In the genomic region with DNA sequence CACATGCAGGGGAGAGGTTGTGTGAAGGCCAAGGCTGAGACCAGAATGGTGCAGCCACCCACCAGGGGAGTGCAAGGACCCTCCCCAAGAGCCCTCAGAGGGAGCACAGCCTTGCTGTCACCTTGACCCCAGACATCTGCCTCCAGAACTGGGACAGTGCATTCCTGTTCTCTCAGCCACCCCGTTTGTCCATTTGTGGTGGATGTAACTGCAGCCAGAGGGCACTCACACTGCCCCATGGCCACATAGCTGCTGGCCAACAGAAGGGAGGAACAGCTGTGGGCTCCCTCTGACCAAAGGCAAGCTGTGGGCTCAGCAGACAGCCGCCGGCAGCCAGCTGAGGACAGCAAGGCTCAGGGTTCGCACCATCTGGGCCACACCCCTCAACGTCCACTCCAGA, we compare ENCODE assay signal across 25 cellular contexts. TPM values are rescaled to one million over a fixed set of nuclear protein-coding genes. Genes with fewer than 3 reads are reported as not detected.
DNase-seq lines count a peak whose midpoint lies in the region; ATAC-seq, FAIRE-seq and TF ChIP-seq lines count a peak whose summit lies in the region.
"Had no signal": no experiment of that assay in that cellular context is flagged by ENCODE, and none has a peak within 500 bp of the region (broad histone marks: within the 10 kb centered on the region; RNA-seq: fewer than 3 reads in every experiment).

No MANE protein-coding gene starts in this region.

- peak; percentile 30 for DNase-seq in H7
- DNase-seq in K562 (ENCODE audit: extremely low read depth in 1 of 4, low spot score in 3 of 4) = no peak
- peak in 1 of 3 donors; percentile 55 for DNase-seq in right lobe of liver
- peak in 1 of 2 donors; percentile 40 for DNase-seq in gastrocnemius medialis
- no peak for DNase-seq in GOT3 (lab: John Stamatoyannopoulos, UW)
- DNase-seq in SIG-M5 treated with dmso at 0.1 percent for 504 hours (lab: John Stamatoyannopoulos, UW; ENCODE audit: unreplicated experiment) = no peak
- DNase-seq in NCI-H2171 treated with DMSO at 0.1 percent for 48 hours (lab: John Stamatoyannopoulos, UW) = no peak
- no peak for DNase-seq in trophoblast cell
- DNase-seq: activated CD4-positive, alpha-beta T cell treated with anti-CD3 and anti-CD28 coated beads, Interleukin-2, amount 50 U/mL, for 1 hour; activated CD8-positive, alpha-beta memory T cell treated with anti-CD3 and anti-CD28 coated beads, Interleukin-2, amount 10 ng/mL, durations not matched to agents 7 days and 5 days; activated naive CD4-positive, alpha-beta T cell treated with Interleukin-2 at 50 U/mL for 16 hours; effector CD8-positive, alpha-beta T cell; foreskin melanocyte; hippocampal formation; immature natural killer cell; Karpas-422; left colon; NCI-H510A treated with DMSO at 0.1 percent for 48 hours; occipital lobe; PC-3; SHP77; spleen; T1000; upper lobe of left lung had no signal

- no TSS peak for BruUV-seq in K562 (replicated peaks; lab: Mats Ljungman, UMichigan)

- no peaks in the 10 kb centered on the region for H3K9me1 ChIP-seq in K562 (ENCODE audit: control insufficient read depth, insufficient read depth, low read length)

- no peaks in the 10 kb centered on the region for H3K79me2 ChIP-seq in K562 (ENCODE audit: control insufficient read depth, insufficient read depth, low read length)
- no peaks in the 10 kb centered on the region for H3K79me2 ChIP-seq in trophoblast cell (ENCODE audit: control insufficient read depth, insufficient read depth, low read length, poor library complexity)

- no peak overlapping the region for H4K12ac ChIP-seq in trophoblast cell (ENCODE audit: low read depth, low read length)

- WGBS in K562 (ENCODE audit: insufficient coverage, low coverage, missing lambda C conversion rate) = 5% methylated on average over 5 of the region's 5 CpGs
- 25% methylated on average over 1 of the region's 5 CpGs for WGBS in right lobe of liver (ENCODE audit: insufficient coverage, low coverage, low lambda C conversion rate, missing lambda C conversion rate)
- WGBS in trophoblast cell (ENCODE audit: extremely low coverage, insufficient coverage, insufficient read length) = no CpG with 5 or more reads among the region's 5 CpGs

- H3K27me3 ChIP-seq in H7 (ENCODE audit: control insufficient read depth, insufficient read depth, low read length) (no peaks in the 10 kb centered on the region), K562 (ENCODE audit: control insufficient read depth in 2 of 2, insufficient read depth in 2 of 2, low read length in 2 of 2) (peaks cover 2 to 34% of the 10 kb centered on the region in 2 experiments; a peak in 2 of 5 replicates), right lobe of liver (no peaks in the 10 kb centered on the region), gastrocnemius medialis (no peaks in the 10 kb centered on the region), trophoblast cell (ENCODE audit: insufficient read depth, low read length) (no peaks in the 10 kb centered on the region)
- H3K27me3 ChIP-seq: upper lobe of left lung had no signal

- no peaks in the 10 kb centered on the region for H4K20me1 ChIP-seq in K562 (replicated peaks; ENCODE audit: control insufficient read depth, insufficient read depth, low read length)

- TF ChIP-seq CTCF in K562 (IDR thresholded peaks at IDR 0.05 in 2 of 3, conservative IDR thresholded peaks at IDR 0.05 in 1 of 3; ENCODE audit: insufficient read depth in 2 of 3, low read depth in 1 of 3, low read length in 3 of 3) (no peak), right lobe of liver (IDR thresholded peaks at IDR 0.05) (peak; percentile 31 to 49 (median 36)), gastrocnemius medialis (IDR thresholded peaks at IDR 0.05 in 4 of 5, conservative IDR thresholded peaks at IDR 0.05 in 1 of 5) (peak in 2 of 5 experiments; percentile 32 to 55)

- H3K27ac ChIP-seq in K562 (ENCODE audit: extremely low read depth, low read depth, low read length) (no peak overlapping the region), right lobe of liver (no peak overlapping the region), gastrocnemius medialis (peak overlapping the region in 1 of 4 donors; percentile 13), trophoblast cell (ENCODE audit: low read depth, low read length) (no peak overlapping the region)
- H3K27ac ChIP-seq: esophagus muscularis mucosa, spleen, upper lobe of left lung had no signal

- intact Hi-C loops in K562 (cut with micrococcal nuclease) = no loop called here
- intact Hi-C loops in right lobe of liver (cut with DNase I) = no loop called here
- intact Hi-C loops in gastrocnemius medialis (cut with DNase I; ENCODE audit: low total_unique reads) = loop anchor here (1.0 to 5.0 kb wide), 2 partner anchors 38 to 56 kb away; no protein-coding TSS in a partner anchor

- no peaks in the 10 kb centered on the region for H3K36me3 ChIP-seq in H7 (replicated peaks; ENCODE audit: control insufficient read depth, insufficient read depth, low read length)
- no peaks in the 10 kb centered on the region for H3K36me3 ChIP-seq in K562 (ENCODE audit: control insufficient read depth, insufficient read depth, low read length)
- no peaks in the 10 kb centered on the region for H3K36me3 ChIP-seq in right lobe of liver
- no peaks in the 10 kb centered on the region for H3K36me3 ChIP-seq in gastrocnemius medialis
- peaks cover 0 to 3% of the 10 kb centered on the region in 2 experiments for H3K36me3 ChIP-seq in trophoblast cell (ENCODE audit: control insufficient read depth in 1 of 2, insufficient read depth in 2 of 2, low read length in 2 of 2)
- H3K36me3 ChIP-seq: esophagus muscularis mucosa, spleen, upper lobe of left lung had no signal

- TF ChIP-seq EP300 in K562 (IDR thresholded peaks at IDR 0.05; ENCODE audit: low read length) = no peak

- no peak overlapping the region for H3K14ac ChIP-seq in trophoblast cell (ENCODE audit: low read length)

- H2BK120ac ChIP-seq in trophoblast cell (ENCODE audit: insufficient read depth, low read length, poor library complexity) = no peak overlapping the region

- FAIRE-seq in K562 (lab: Jason Lieb, UNC) = no peak

- TF ChIP-seq RAD21 in K562 (CRISPR knock-in tag; conservative IDR thresholded peaks at IDR 0.05 in 1 of 2, IDR thresholded peaks at IDR 0.05 in 1 of 2) = no peak

- no peak overlapping the region for H2BK12ac ChIP-seq in trophoblast cell (ENCODE audit: low read length)

- H3K79me1 ChIP-seq in trophoblast cell (ENCODE audit: low read length) = no peaks in the 10 kb centered on the region

- no peak overlapping the region for H3K18ac ChIP-seq in trophoblast cell (ENCODE audit: low read length)

- no peak overlapping the region for H2AFZ ChIP-seq in K562 (ENCODE audit: low read depth, low read length)
- no peak overlapping the region for H2AFZ ChIP-seq in trophoblast cell (ENCODE audit: insufficient read depth, low read length, poor library complexity)

- H2AK5ac ChIP-seq in trophoblast cell (ENCODE audit: low read length) = no peak overlapping the region

- peak; percentile 34; the same call in 1 of the 3 replicates for ATAC-seq in K562
- ATAC-seq in right lobe of liver = peak; percentile 63 to 95 (median 88)
- ATAC-seq in gastrocnemius medialis = peak; percentile 75 to 88
- ATAC-seq: activated CD8-positive, alpha-beta memory T cell treated with anti-CD3 and anti-CD28 coated beads, Interleukin-2, amount 10 ng/mL, durations not matched to agents 7 days and 5 days; left colon; PC-3 had no signal

- H4K91ac ChIP-seq in trophoblast cell (ENCODE audit: low read depth, low read length) = no peak overlapping the region

- POLR2A ChIA-PET in K562 (lab: Yijun Ruan, JAX) = interaction anchor here (1.2 to 2.4 kb wide), 3 partner anchors 9 to 12 kb away, joined by 4 to 18 read pairs (median 6); no protein-coding TSS in a partner anchor

- H3K4me3 ChIP-seq in H7 (ENCODE audit: insufficient read depth, low read depth, low read length) = no peak overlapping the region
- H3K4me3 ChIP-seq in K562 = no peak overlapping the region
- no peak overlapping the region for H3K4me3 ChIP-seq in right lobe of liver
- H3K4me3 ChIP-seq in gastrocnemius medialis = no peak overlapping the region
- no peak overlapping the region for H3K4me3 ChIP-seq in trophoblast cell (ENCODE audit: low read depth, low read length)
- H3K4me3 ChIP-seq: esophagus muscularis mucosa, spleen, upper lobe of left lung had no signal

- H3K4me1 ChIP-seq in K562 (replicated peaks in 1 of 2; ENCODE audit: control insufficient read depth in 2 of 2, insufficient read depth in 2 of 2, low read length in 2 of 2) (peaks cover 0 to 5% of the 10 kb centered on the region in 2 experiments; a peak in 2 of 5 replicates), right lobe of liver (no peaks in the 10 kb centered on the region), gastrocnemius medialis (no peaks in the 10 kb centered on the region), trophoblast cell (ENCODE audit: control insufficient read depth in 1 of 2, insufficient read depth in 2 of 2, low read length in 2 of 2) (peaks cover 2 to 5% of the 10 kb centered on the region in 2 experiments)
- H3K4me1 ChIP-seq: esophagus muscularis mucosa, upper lobe of left lung had no signal

- CTCF ChIA-PET in K562 (lab: Yijun Ruan, JAX; ENCODE audit: low intra/inter-chr PET ratio) = no interaction called here

- H4K8ac ChIP-seq in trophoblast cell (ENCODE audit: low read depth, low read length) = no peak overlapping the region

- no peak for TF ChIP-seq POLR2A in K562 (conservative IDR thresholded peaks at IDR 0.05)
- TF ChIP-seq POLR2A in right lobe of liver (IDR thresholded peaks at IDR 0.05) = no peak
- no peak for TF ChIP-seq POLR2A in gastrocnemius medialis (IDR thresholded peaks at IDR 0.05)

- in situ Hi-C loops in K562 (cut with MboI) = no loop called here
- in situ Hi-C loops in gastrocnemius medialis (cut with MboI; ENCODE audit: low sequenced_read_pairs in 4 of 4) = no loop called here

- H3K4me2 ChIP-seq in K562 (ENCODE audit: insufficient read depth, low read length) (no peak overlapping the region), trophoblast cell (ENCODE audit: low read length) (no peak overlapping the region)

- H3K9ac ChIP-seq in K562 (ENCODE audit: insufficient read depth in 1 of 2, low read depth in 2 of 2, low read length in 2 of 2) (no peak overlapping the region), trophoblast cell (ENCODE audit: low read length) (no peak overlapping the region)

- no peak overlapping the region for H2BK5ac ChIP-seq in trophoblast cell (ENCODE audit: low read depth, low read length, poor library complexity)

- H3K9me3 ChIP-seq in K562 (replicated peaks; ENCODE audit: control insufficient read depth, insufficient read depth, low read depth, low read length) (peaks cover 3% of the 10 kb centered on the region; the same call in 1 of the 2 replicates), right lobe of liver (no peaks in the 10 kb centered on the region), gastrocnemius medialis (no peaks in the 10 kb centered on the region), trophoblast cell (ENCODE audit: insufficient read depth, low read depth, low read length) (peaks cover 23% of the 10 kb centered on the region)

- no peak overlapping the region for H3K23ac ChIP-seq in trophoblast cell (ENCODE audit: low read length)

- no peak overlapping the region for H3K4ac ChIP-seq in trophoblast cell (ENCODE audit: low read depth, low read length)

RNA-seq across cellular contexts. Expression of a gene that starts 49.8 kb away (rescaled TPM):
- total RNA-seq in H7 (2014; rRNA removed; shearing (Covaris generic)) = 29.6 and 32.4 TPM in 2 replicates
- 250 and 422 TPM in 2 replicates for total RNA-seq in K562 (2011; cell fraction: chromatin; rRNA removed; ENCODE audit: low replicate concordance)
- 176 and 189 TPM in 2 replicates for total RNA-seq in K562 (2011; cell fraction: nucleolus; rRNA removed)
- 187 and 203 TPM in 2 replicates for total RNA-seq in K562 (2011; cell fraction: nucleoplasm; rRNA removed)
- total RNA-seq in K562 (2014; rRNA removed) (52.7 and 59.4 TPM in 2 replicates), K562 (2014; rRNA removed; fragmentation: Illumina TruSeq; extraction: Trizol) (17.9 and 25.5 TPM in 2 replicates), K562 (2015; rRNA removed; fragmentation: Illumina TruSeq; extraction: Trizol) (31.8 and 32.8 TPM in 2 replicates), K562 (2021) (62.8 and 68.1 TPM in 2 replicates), right lobe of liver (10 to 100 TPM; 11.6 to 22.7 (median 14.4) TPM), gastrocnemius medialis (10 to 100 TPM in 2 of 4 donors, 1 to 10 TPM in 2; 8.2 to 12.7 (median 10.4) TPM)
- polyA plus RNA-seq in K562 (2011; rRNA removed) (23.7 and 24.9 TPM in 2 replicates), K562 (2014; fragmentation: Illumina TruSeq; extraction: Trizol) (37.3 and 48.5 TPM in 2 replicates), K562 (2014; fragmentation: Nextera tagmentation; extraction: Ambion mirVana) (1 to 10 TPM; 1.3 to 2.5 TPM), K562 (2014; rRNA removed) (53.5 and 63.4 TPM in 2 replicates)
- polyA plus RNA-seq in K562 (2011; cell fraction: cytosol; rRNA removed) = 17.9 and 23.5 TPM in 2 replicates
- 66.5 and 112 TPM in 2 replicates for polyA plus RNA-seq in K562 (2011; cell fraction: nucleus; rRNA removed)
- polyA plus RNA-seq in K562 (2012) = 35.3 and 39.1 TPM in 2 replicates
- 19.2 and 19.3 TPM in 2 replicates for polyA minus RNA-seq in K562 (2011; rRNA and poly(A)+ RNA removed)
- polyA minus RNA-seq in K562 (2011; cell fraction: cytosol; rRNA and poly(A)+ RNA removed) = 18.8 and 24.5 TPM in 2 replicates
- polyA minus RNA-seq in K562 (2011; cell fraction: nucleus; rRNA and poly(A)+ RNA removed) = 33.5 and 52.0 TPM in 2 replicates
- 12.8 and 14.2 TPM in 2 replicates for polyA plus RNA-seq in trophoblast cell (2013)

RNA-seq across cellular contexts. Expression of a gene that starts 53.7 kb away (rescaled TPM):
- 91.6 and 188 TPM in 2 replicates for total RNA-seq in H7 (2014; rRNA removed; shearing (Covaris generic))
- total RNA-seq in K562 (2011; cell fraction: chromatin; rRNA removed; ENCODE audit: low replicate concordance) = 56.8 and 152 TPM in 2 replicates
- 157 and 188 TPM in 2 replicates for total RNA-seq in K562 (2011; cell fraction: nucleolus; rRNA removed)
- 147 and 156 TPM in 2 replicates for total RNA-seq in K562 (2011; cell fraction: nucleoplasm; rRNA removed)
- total RNA-seq in K562 (2014; rRNA removed) (60.8 and 75.7 TPM in 2 replicates), K562 (2014; rRNA removed; fragmentation: Illumina TruSeq; extraction: Trizol) (16.9 and 18.6 TPM in 2 replicates), K562 (2015; rRNA removed; fragmentation: Illumina TruSeq; extraction: Trizol) (18.2 and 21.2 TPM in 2 replicates), K562 (2021) (187 and 220 TPM in 2 replicates), right lobe of liver (10 to 100 TPM in 5 of 6 experiments, 1 to 10 TPM in 1; 7.0 to 16.3 (median 12.4) TPM), gastrocnemius medialis (100 to 1,000 TPM in 1 of 4 donors, 10 to 100 TPM in 2, 1 to 10 TPM in 1; 7.0 to 133 (median 19.1) TPM)
- polyA plus RNA-seq in K562 (2011; rRNA removed) (14.2 and 19.4 TPM in 2 replicates), K562 (2014; fragmentation: Illumina TruSeq; extraction: Trizol) (97.4 and 161 TPM in 2 replicates), K562 (2014; fragmentation: Nextera tagmentation; extraction: Ambion mirVana) (1 to 10 TPM; 1.9 to 4.9 TPM), K562 (2014; rRNA removed) (78.0 and 83.8 TPM in 2 replicates)
- polyA plus RNA-seq in K562 (2011; cell fraction: cytosol; rRNA removed) = 25.5 and 34.2 TPM in 2 replicates
- polyA plus RNA-seq in K562 (2011; cell fraction: nucleus; rRNA removed) = 35.3 and 43.3 TPM in 2 replicates
- 65.7 and 239 TPM in 2 replicates for polyA plus RNA-seq in K562 (2012)
- 11.7 and 15.5 TPM in 2 replicates for polyA minus RNA-seq in K562 (2011; rRNA and poly(A)+ RNA removed)
- polyA minus RNA-seq in K562 (2011; cell fraction: cytosol; rRNA and poly(A)+ RNA removed) = 39.4 and 72.3 TPM in 2 replicates
- 18.2 and 21.2 TPM in 2 replicates for polyA minus RNA-seq in K562 (2011; cell fraction: nucleus; rRNA and poly(A)+ RNA removed)
- 379 and 403 TPM in 2 replicates for polyA plus RNA-seq in trophoblast cell (2013)

Comparison
In these comparisons a context has a peak if more than half of its experiments do, and no peak if none do; other contexts are left out.
1. ATAC-seq: peak in every context shown above with its lines; median percentile 88 in right lobe of liver; 82 in gastrocnemius medialis; 34 in K562.
2. CTCF ChIP-seq: peak in right lobe of liver (4 of 4); none in K562 (0 of 3).